2 cellular contexts compared by ENCODE assay signal in genomic region chr2:227160164-227160563, GRCh38.
A peak's percentile ranks its signal among the peaks of the same experiment; 100 is the strongest.
TF ChIP-seq lines count a peak whose summit lies in the region.

No MANE protein-coding gene starts in this region.

TF ChIP-seq in Ishikawa, 13 proteins besides CTCF, POLR2A, EP300 and RAD21:
- TF ChIP-seq USF1 (IDR thresholded peaks at IDR 0.05) (0 out of 2 replicates have a peak, but pooled peaks have one; percentile 32), NFIC (IDR thresholded peaks at IDR 0.05) (no peak)

TF ChIP-seq in K562, 482 proteins besides CTCF, POLR2A, EP300 and RAD21:
- TF ChIP-seq TFE3 (CRISPR knock-in tag; IDR thresholded peaks at IDR 0.05) (peak; percentile 82), RCOR1 (IDR thresholded peaks at IDR 0.05; ENCODE audit: borderline replicate concordance in 1 of 2, low read depth in 2 of 2, low read length in 2 of 2) (no peak), FOXM1 (IDR thresholded peaks at IDR 0.05; ENCODE audit: low read depth) (no peak), FOXM1 (CRISPR knock-in tag; IDR thresholded peaks at IDR 0.05; ENCODE audit: low read depth) (no peak), USF2 (CRISPR knock-in tag; IDR thresholded peaks at IDR 0.05) (peak; percentile 4; the same call in 1 of the 2 replicates), GATAD2B (IDR thresholded peaks at IDR 0.05; ENCODE audit: borderline replicate concordance) (no peak), ATF1 (CRISPR knock-in tag; IDR thresholded peaks at IDR 0.05) (no peak), ATF1 (tag; IDR thresholded peaks at IDR 0.05) (no peak), TRIM24 (IDR thresholded peaks at IDR 0.05) (no peak), RAD51 (IDR thresholded peaks at IDR 0.05; ENCODE audit: borderline replicate concordance, low read depth) (peak; percentile 47; the same call in 1 of the 2 replicates), CBFA2T2 (conservative IDR thresholded peaks at IDR 0.05) (0 out of 2 replicates have a peak, but pooled peaks have one; percentile 5), TOE1 (IDR thresholded peaks at IDR 0.05; ENCODE audit: borderline replicate concordance) (no peak), TOE1 (CRISPR knock-in tag; IDR thresholded peaks at IDR 0.05; ENCODE audit: borderline replicate concordance, low read depth) (no peak), CBFA2T3 (IDR thresholded peaks at IDR 0.05) (no peak)
- TF ChIP-seq, protein P1, sequence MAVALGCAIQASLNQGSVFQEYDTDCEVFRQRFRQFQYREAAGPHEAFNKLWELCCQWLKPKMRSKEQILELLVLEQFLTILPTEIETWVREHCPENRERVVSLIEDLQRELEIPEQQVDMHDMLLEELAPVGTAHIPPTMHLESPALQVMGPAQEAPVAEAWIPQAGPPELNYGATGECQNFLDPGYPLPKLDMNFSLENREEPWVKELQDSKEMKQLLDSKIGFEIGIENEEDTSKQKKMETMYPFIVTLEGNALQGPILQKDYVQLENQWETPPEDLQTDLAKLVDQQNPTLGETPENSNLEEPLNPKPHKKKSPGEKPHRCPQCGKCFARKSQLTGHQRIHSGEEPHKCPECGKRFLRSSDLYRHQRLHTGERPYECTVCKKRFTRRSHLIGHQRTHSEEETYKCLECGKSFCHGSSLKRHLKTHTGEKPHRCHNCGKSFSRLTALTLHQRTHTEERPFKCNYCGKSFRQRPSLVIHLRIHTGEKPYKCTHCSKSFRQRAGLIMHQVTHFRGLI (CRISPR knock-in tag; IDR thresholded peaks at IDR 0.05) = no peak
TF ChIP-seq in K562: peak in this region for 4.
